In genomic region chr3:23600178-23600577, GRCh38 we compare ENCODE assay signal across 12 cellular contexts.
DNase-seq lines count a peak whose midpoint lies in the region; ATAC-seq and TF ChIP-seq lines count a peak whose summit lies in the region.
"Had no signal": no experiment of that assay in that cellular context is flagged by ENCODE, and none has a peak within 500 bp of the region (broad histone marks: within the 10 kb centered on the region; RNA-seq: fewer than 3 reads in every experiment).

No MANE protein-coding gene starts in this region.

- peak overlapping the region; percentile 56 for H3K4me2 ChIP-seq in GM23248 (ENCODE audit: unreplicated experiment)
- peak overlapping the region; percentile 45 for H3K4me2 ChIP-seq in skeletal muscle satellite cell (ENCODE audit: low read length)

- H4K20me1 ChIP-seq in GM23248 (ENCODE audit: insufficient read depth): no peaks in the 10 kb centered on the region

- DNase-seq in GM23248 (peak; percentile 83), RWPE2 (ENCODE audit: low spot score) (no peak), fibroblast of peridontal ligament (ENCODE audit: extremely low read depth) (peak; percentile 69), Ammon's horn (ENCODE audit: low spot score) (no peak), head of caudate nucleus (no peak), HuH-7.5 (ENCODE audit: low spot score) (no peak)
- DNase-seq: activated CD4-positive, alpha-beta T cell treated with anti-CD3 and anti-CD28 coated beads, Interleukin-2, amount 10 ng/mL, durations not matched to agents 7 days and 5 days; activated gamma-delta T cell; colonic mucosa; DND-41; right lobe of liver had no signal

- H3K79me2 ChIP-seq in GM23248 (ENCODE audit: insufficient read depth): no peaks in the 10 kb centered on the region

- TF ChIP-seq CTCF in RWPE2 (IDR thresholded peaks at IDR 0.05; ENCODE audit: poor library complexity, severe bottlenecking): no peak

- no peaks in the 10 kb centered on the region for H3K36me3 ChIP-seq in GM23248 (ENCODE audit: low read depth)
- no peaks in the 10 kb centered on the region for H3K36me3 ChIP-seq in RWPE2 (ENCODE audit: low read depth)
- no peaks in the 10 kb centered on the region for H3K36me3 ChIP-seq in skeletal muscle satellite cell (ENCODE audit: insufficient read depth, low read length)
- H3K36me3 ChIP-seq: colonic mucosa, right lobe of liver had no signal

- in situ Hi-C loops in GM23248 (cut with MboI): no loop called here

- intact Hi-C loops in head of caudate nucleus (cut with DNase I): no loop called here

- no peak overlapping the region for H3K4me3 ChIP-seq in GM23248
- no peak overlapping the region for H3K4me3 ChIP-seq in RWPE2 (ENCODE audit: severe bottlenecking)
- H3K4me3 ChIP-seq in skeletal muscle satellite cell (ENCODE audit: low read length): no peak overlapping the region
- H3K4me3 ChIP-seq: colonic mucosa, right lobe of liver had no signal

- H3K9me2 ChIP-seq in GM23248 (ENCODE audit: insufficient read depth): no peaks in the 10 kb centered on the region

- no peak overlapping the region for H2AFZ ChIP-seq in GM23248

- peaks cover 12% of the 10 kb centered on the region for H3K4me1 ChIP-seq in GM23248 (ENCODE audit: insufficient read depth)
- peaks cover 9% of the 10 kb centered on the region for H3K4me1 ChIP-seq in RWPE2 (ENCODE audit: insufficient read depth, poor library complexity, severe bottlenecking)
- H3K4me1 ChIP-seq in skeletal muscle satellite cell (ENCODE audit: control insufficient read depth, insufficient read depth, low read length): peaks cover 27% of the 10 kb centered on the region
- H3K4me1 ChIP-seq: colonic mucosa, right lobe of liver had no signal

- H3K9me3 ChIP-seq in GM23248 (ENCODE audit: low read depth): no peaks in the 10 kb centered on the region
- H3K9me3 ChIP-seq in RWPE2 (ENCODE audit: severe bottlenecking): no peaks in the 10 kb centered on the region
- no peaks in the 10 kb centered on the region for H3K9me3 ChIP-seq in skeletal muscle satellite cell (replicated peaks; ENCODE audit: low read length)
- H3K9me3 ChIP-seq: colonic mucosa, right lobe of liver had no signal

- no peaks in the 10 kb centered on the region; the same call in 1 of the 2 replicates for H3F3A ChIP-seq in GM23248 (ENCODE audit: insufficient read depth)

- no peak overlapping the region for H3K9ac ChIP-seq in GM23248
- H3K9ac ChIP-seq in skeletal muscle satellite cell (ENCODE audit: low read depth, low read length): peak overlapping the region; percentile 54

- ATAC-seq in RWPE2 (ENCODE audit: low read depth): peak; percentile 99
- ATAC-seq: right lobe of liver had no signal

- H3K27ac ChIP-seq in GM23248 (peak overlapping the region; percentile 40), RWPE2 (ENCODE audit: poor library complexity, severe bottlenecking) (peak overlapping the region; percentile 47)
- H3K27ac ChIP-seq: colonic mucosa, right lobe of liver had no signal

- H3K27me3 ChIP-seq in GM23248 (replicated peaks; ENCODE audit: insufficient read depth): no peaks in the 10 kb centered on the region
- no peaks in the 10 kb centered on the region for H3K27me3 ChIP-seq in RWPE2 (ENCODE audit: insufficient read depth, poor library complexity, severe bottlenecking)
- H3K27me3 ChIP-seq in skeletal muscle satellite cell (ENCODE audit: control insufficient read depth, insufficient read depth, low read length): no peaks in the 10 kb centered on the region
- H3K27me3 ChIP-seq: colonic mucosa, right lobe of liver had no signal

- 46 to 48% methylated on average over 5 of the region's 5 CpGs for WGBS in GM23248 (ENCODE audit: low coverage in 1 of 2, low lambda C conversion rate in 2 of 2, missing lambda C conversion rate in 2 of 2), 2 experiments

Comparison
In these comparisons a context has a peak if more than half of its experiments do, and no peak if none do; other contexts are left out.
1. DNase-seq: peak in GM23248 (single experiment) and fibroblast of peridontal ligament (single experiment); none in RWPE2 (single experiment), Ammon's horn (single experiment), head of caudate nucleus (0 of 42) and HuH-7.5 (single experiment).